ENCODE assay signal across 8 cellular contexts in genomic region chr7:128476402-128477335, GRCh38. TPM values are rescaled to one million over a fixed set of nuclear protein-coding genes. Genes with fewer than 3 reads are reported as not detected.
DNase-seq lines count a peak whose midpoint lies in the region; ATAC-seq and TF ChIP-seq lines count a peak whose summit lies in the region.
"Not testable (repeated sequence)": the region's sequence is repeated elsewhere in the genome, so short reads cannot be mapped to it uniquely, and the experiment has no call there.

TSS of gene METTL2B (plus strand) at chr7:128476748. CDS start at chr7:128476766, 18 bp downstream.

- peak within 1 kb of the TSS; percentile 93 for H3K4me2 ChIP-seq in OCI-LY3 (ENCODE audit: low read length)

- H3K4me1 ChIP-seq in OCI-LY3 (ENCODE audit: low read length); mucosa of descending colon (ENCODE audit: low read depth): not testable (repeated sequence)

- H3K4me3 ChIP-seq in OCI-LY3 (ENCODE audit: low read length) (peak within 1 kb of the TSS; percentile 93), epithelial cell of esophagus (ENCODE audit: low read length) (peak within 1 kb of the TSS; percentile 75), mucosa of descending colon (peak within 1 kb of the TSS; percentile 60)

- H3K36me3 ChIP-seq in OCI-LY3 (replicated peaks; ENCODE audit: low read depth, low read length); mucosa of descending colon (ENCODE audit: low read depth): not testable (repeated sequence)

- H2AFZ ChIP-seq in OCI-LY3 (ENCODE audit: low read depth, low read length), result peak within 1 kb of the TSS; percentile 43; the same call in 1 of the 2 replicates

- H3K9ac ChIP-seq in OCI-LY3 (ENCODE audit: low read length), result peak within 1 kb of the TSS; percentile 90

- H3K9me3 ChIP-seq in OCI-LY3 (ENCODE audit: insufficient read depth, low read length); mucosa of descending colon: not testable (repeated sequence)

- intact Hi-C loops in mucosa of descending colon (cut with DNase I, micrococcal nuclease), result not testable (repeated sequence)

- not testable (repeated sequence) for H3K27me3 ChIP-seq in OCI-LY3 (ENCODE audit: low read depth, low read length)

- not testable (repeated sequence) for H4K20me1 ChIP-seq in OCI-LY3 (ENCODE audit: insufficient read depth, low read length)

- peak within 1 kb of the TSS; percentile 79 for H3K27ac ChIP-seq in OCI-LY3 (ENCODE audit: low read length)

- DNase-seq in DMS 273 treated with DMSO at 0.1 percent for 48 hours (lab: John Stamatoyannopoulos, UW) (peak; percentile 94), HuH-7.5 (ENCODE audit: low spot score) (peak; percentile 65), activated T-cell treated with anti-CD3 and anti-CD28 coated beads for 1 hour (ENCODE audit: low read depth) (peak; percentile 75), epithelial cell of esophagus (ENCODE audit: low read depth) (peak; percentile 95), mucosa of descending colon (peak; percentile 92 to 95 (median 94))
- DNase-seq in stimulated activated CD8-positive, alpha-beta memory T cell treated with anti-CD3 and anti-CD28 coated beads, Interleukin-4, amount 100 ng/mL, for 4 hours (ENCODE audit: low read depth in 2 of 2, low spot score in 1 of 2), result peak; percentile 77

- peak; percentile 88 for ATAC-seq in GM21526 (IDR thresholded peaks at IDR 0.05; ENCODE audit: low FRiP score, unreplicated experiment)
- ATAC-seq in mucosa of descending colon, result peak; percentile 98

- peaks cover 37% of the 10 kb centered on the region for H3K79me2 ChIP-seq in OCI-LY3 (ENCODE audit: low read length)

- TF ChIP-seq CTCF in OCI-LY3 (IDR thresholded peaks at IDR 0.05; ENCODE audit: low read depth, low read length), result peak; percentile 29
- peak; percentile 54 for TF ChIP-seq CTCF in epithelial cell of esophagus (IDR thresholded peaks at IDR 0.05; ENCODE audit: insufficient read depth, low read depth, low read length, missing control alignments)
- not testable (repeated sequence) for TF ChIP-seq CTCF in mucosa of descending colon (IDR thresholded peaks at IDR 0.05)

RNA-seq across cellular contexts. Expression of gene METTL2B, which starts in this region (rescaled TPM):
- 10 to 100 TPM; 24.1 to 29.4 (median 28.4) TPM for total RNA-seq in mucosa of descending colon

Comparison
In these comparisons a context has a peak if more than half of its experiments do, and no peak if none do; other contexts are left out.
1. Peak in every context shown above with its lines: DNase-seq, ATAC-seq, H3K4me3 ChIP-seq and H3K27ac ChIP-seq.